In the genomic region with DNA sequence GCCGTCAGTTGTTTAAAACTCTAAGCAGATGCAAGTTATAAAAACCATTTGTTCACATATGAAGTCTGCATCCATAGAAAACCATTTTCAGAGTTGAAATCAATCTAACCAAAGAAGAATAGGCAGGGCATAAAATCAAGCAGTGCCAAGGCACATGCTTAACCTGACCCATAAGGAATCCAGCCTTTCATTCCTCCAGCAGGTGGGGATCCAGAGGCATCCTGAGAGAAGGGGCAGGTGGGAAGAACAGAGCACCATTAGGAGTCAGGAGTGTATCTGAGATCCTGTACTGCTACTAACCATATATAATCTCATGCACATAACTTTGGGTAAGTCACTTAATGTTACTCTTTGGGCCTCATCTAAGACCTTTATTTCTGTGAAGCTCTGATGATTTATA, we compare ENCODE assay signal across 17 cellular contexts. TPM values are rescaled to one million over a fixed set of nuclear protein-coding genes. Genes with fewer than 3 reads are reported as not detected.
DNase-seq lines count a peak whose midpoint lies in the region; ATAC-seq, FAIRE-seq and TF ChIP-seq lines count a peak whose summit lies in the region.
"Had no signal": no experiment of that assay in that cellular context is flagged by ENCODE, and none has a peak within 500 bp of the region (broad histone marks: within the 10 kb centered on the region; RNA-seq: fewer than 3 reads in every experiment).

No MANE protein-coding gene starts in this region.

- H3K36me3 ChIP-seq in HepG2 (replicated peaks in 1 of 2; ENCODE audit: control insufficient read depth in 1 of 2, insufficient read depth in 2 of 2, low read length in 2 of 2) (no peaks in the 10 kb centered on the region), right lobe of liver (no peaks in the 10 kb centered on the region), body of pancreas (replicated peaks in 1 of 2; ENCODE audit: insufficient read depth in 1 of 2, low read depth in 2 of 2) (no peaks in the 10 kb centered on the region), kidney (ENCODE audit: control insufficient read depth in 1 of 2, insufficient read depth in 2 of 2, low read length in 2 of 2) (no peaks in the 10 kb centered on the region)

- H3K4me3 ChIP-seq in HepG2 (replicated peaks in 1 of 3; ENCODE audit: insufficient read depth in 1 of 3, low read depth in 2 of 3, low read length in 3 of 3) (no peak overlapping the region), right lobe of liver (no peak overlapping the region), epithelial cell of proximal tubule (ENCODE audit: low read depth, low read length) (no peak overlapping the region), body of pancreas (no peak overlapping the region), kidney (ENCODE audit: low read length in 2 of 2) (no peak overlapping the region)
- H3K4me3 ChIP-seq: GM23248 had no signal

- H3K4me2 ChIP-seq in HepG2 (ENCODE audit: low read depth, low read length): no peak overlapping the region

- no peak for FAIRE-seq in HepG2 (lab: Jason Lieb, UNC)
- no peak for FAIRE-seq in kidney (lab: Jason Lieb, UNC)
- FAIRE-seq: D721Med had no signal

- H2AFZ ChIP-seq in HepG2 (ENCODE audit: low read length): no peak overlapping the region
- H2AFZ ChIP-seq: GM23248 had no signal

- TF ChIP-seq EP300 in HepG2 (IDR thresholded peaks at IDR 0.05; ENCODE audit: low read depth in 2 of 2, low read length in 2 of 2): no peak
- TF ChIP-seq EP300 in HepG2 (CRISPR knock-in tag; IDR thresholded peaks at IDR 0.05; ENCODE audit: borderline replicate concordance): no peak

- H3K79me2 ChIP-seq in HepG2 (ENCODE audit: insufficient read depth, low read length): no peaks in the 10 kb centered on the region

- no peaks in the 10 kb centered on the region for H3K9me3 ChIP-seq in HepG2 (ENCODE audit: low read length)
- H3K9me3 ChIP-seq in right lobe of liver: no peaks in the 10 kb centered on the region
- no peaks in the 10 kb centered on the region for H3K9me3 ChIP-seq in body of pancreas
- H3K9me3 ChIP-seq in kidney (ENCODE audit: control insufficient read depth in 1 of 2, low read length in 2 of 2): no peaks in the 10 kb centered on the region

- CTCF ChIA-PET in HepG2 (lab: Yijun Ruan, JAX; ENCODE audit: low intra/inter-chr PET ratio, low total read pairs): no interaction called here

- WGBS in HepG2 (ENCODE audit: low lambda C conversion rate): 83% methylated on average over 1 of the region's 1 CpG
- WGBS in right lobe of liver (ENCODE audit: insufficient coverage, low coverage, low lambda C conversion rate, missing lambda C conversion rate): 100% methylated on average over 1 of the region's 1 CpG
- 85 to 88% methylated on average over 1 of the region's 1 CpG for WGBS in body of pancreas, 2 donors

- TF ChIP-seq RAD21 in HepG2 (CRISPR knock-in tag; IDR thresholded peaks at IDR 0.05): no peak

- no TSS peak for BruUV-seq in HepG2 (replicated peaks; lab: Mats Ljungman, UMichigan)

- H4K20me1 ChIP-seq in HepG2 (ENCODE audit: insufficient read depth, low read length): no peaks in the 10 kb centered on the region

- POLR2A ChIA-PET in HepG2 (lab: Yijun Ruan, JAX): no interaction called here

- in situ Hi-C loops in HepG2 (cut with HindIII; ENCODE audit: extremely low pct_ligation_motif_present, low pct_unique_long_range_greater_than_20kb): no loop called here

- ATAC-seq in HepG2 (no peak), right lobe of liver (no peak), body of pancreas (no peak)

- DNase-seq in HepG2 (ENCODE audit: low spot score): no peak
- no peak for DNase-seq in right lobe of liver
- DNase-seq in NCI-H69 (lab: John Stamatoyannopoulos, UW): peak; percentile 49
- DNase-seq in epithelial cell of proximal tubule (ENCODE audit: low read depth): no peak
- no peak for DNase-seq in body of pancreas
- DNase-seq in SIG-M5 treated with dmso at 0.1 percent for 504 hours (lab: John Stamatoyannopoulos, UW; ENCODE audit: unreplicated experiment): no peak
- no peak for DNase-seq in ecto neural progenitor cell (ENCODE audit: low spot score)
- DNase-seq in kidney: no peak
- DNase-seq: CD4-positive, alpha-beta memory T cell; GF-D8; GM23248; NCI-H1436; NCI-H2029 treated with DMSO at 0.1 percent for 48 hours; NCI-H446 treated with DMSO at 0.1 percent for 48 hours; OCI-M1 had no signal

- intact Hi-C loops in HepG2 (cut with micrococcal nuclease; ENCODE audit: unreplicated experiment): no loop called here
- intact Hi-C loops in right lobe of liver (cut with DNase I): no loop called here
- intact Hi-C loops in body of pancreas (cut with DNase I): no loop called here
- intact Hi-C loops in kidney (cut with DNase I): no loop called here

- TF ChIP-seq POLR2A in HepG2 (IDR thresholded peaks at IDR 0.05; ENCODE audit: insufficient read depth in 1 of 2, low read depth in 2 of 2, low read length in 2 of 2): no peak
- no peak for TF ChIP-seq POLR2A in right lobe of liver (IDR thresholded peaks at IDR 0.05)
- TF ChIP-seq POLR2A in body of pancreas (IDR thresholded peaks at IDR 0.05): no peak

- H3K9ac ChIP-seq in HepG2 (ENCODE audit: insufficient read depth, low read depth, low read length) (no peak overlapping the region), kidney (ENCODE audit: low read length in 2 of 2) (no peak overlapping the region)
- H3K9ac ChIP-seq: GM23248 had no signal

- TF ChIP-seq CTCF in HepG2 (CRISPR knock-in tag; IDR thresholded peaks at IDR 0.05) (no peak), right lobe of liver (IDR thresholded peaks at IDR 0.05) (no peak), epithelial cell of proximal tubule (conservative IDR thresholded peaks at IDR 0.05; ENCODE audit: low read depth, low read length) (peak; percentile 15), body of pancreas (IDR thresholded peaks at IDR 0.05) (no peak), kidney (IDR thresholded peaks at IDR 0.05; ENCODE audit: borderline replicate concordance, extremely low read depth, insufficient read depth) (no peak)

- H3K4me1 ChIP-seq in HepG2 (ENCODE audit: insufficient read depth, low read length): peaks cover 24% of the 10 kb centered on the region
- peaks cover 0 to 16% (median 4%) of the 10 kb centered on the region in 4 donors for H3K4me1 ChIP-seq in right lobe of liver
- no peaks in the 10 kb centered on the region for H3K4me1 ChIP-seq in body of pancreas
- peaks cover 0 to under 1% of the 10 kb centered on the region in 2 donors for H3K4me1 ChIP-seq in kidney (ENCODE audit: control insufficient read depth in 1 of 2, insufficient read depth in 1 of 2, low read depth in 1 of 2, low read length in 2 of 2)

- H3K27ac ChIP-seq in HepG2 (ENCODE audit: extremely low read length, insufficient read depth, low read length) (no peak overlapping the region), right lobe of liver (no peak overlapping the region), body of pancreas (no peak overlapping the region), kidney (ENCODE audit: low read depth in 2 of 2, low read length in 2 of 2) (no peak overlapping the region)
- H3K27ac ChIP-seq: GM23248, RWPE1 had no signal

- no peaks in the 10 kb centered on the region; a peak in 1 of 5 replicates for H3K27me3 ChIP-seq in HepG2 (ENCODE audit: control insufficient read depth in 1 of 2, insufficient read depth in 2 of 2, low read length in 2 of 2)
- H3K27me3 ChIP-seq in right lobe of liver: no peaks in the 10 kb centered on the region
- no peaks in the 10 kb centered on the region for H3K27me3 ChIP-seq in body of pancreas

RNA-seq across cellular contexts. Expression of a gene that starts 29.4 kb away (rescaled TPM):
- 16.0 and 16.9 TPM in 2 replicates for total RNA-seq in HepG2 (2016; rRNA removed; fragmentation: Illumina TruSeq; extraction: Trizol)
- total RNA-seq in HepG2 (2016; cell fraction: cytosol; rRNA removed; fragmentation: Illumina TruSeq; extraction: Trizol; ENCODE audit: low read depth): 32.6 and 35.1 TPM in 2 replicates
- 15.7 and 15.9 TPM in 2 replicates for total RNA-seq in HepG2 (2016; cell fraction: insoluble cytoplasmic fraction; rRNA removed; fragmentation: Illumina TruSeq; extraction: Trizol)
- 26.2 and 29.7 TPM in 2 replicates for total RNA-seq in HepG2 (2016; cell fraction: membrane; rRNA removed; fragmentation: Illumina TruSeq; extraction: Trizol)
- total RNA-seq in HepG2 (2016; cell fraction: nucleus; rRNA removed; fragmentation: Illumina TruSeq; extraction: Trizol): 14.0 and 14.8 TPM in 2 replicates
- 21.3 and 22.5 TPM in 2 replicates for polyA plus RNA-seq in HepG2 (2011; rRNA removed)
- polyA plus RNA-seq in HepG2 (2011; cell fraction: cytosol; rRNA removed): 14.1 and 14.6 TPM in 2 replicates
- polyA plus RNA-seq in HepG2 (2011; cell fraction: nucleus; rRNA removed): 17.2 and 17.5 TPM in 2 replicates
- 16.0 and 18.2 TPM in 2 replicates for polyA plus RNA-seq in HepG2 (2012)
- polyA plus RNA-seq in HepG2 (2016; cell fraction: cytosol; fragmentation: Illumina TruSeq; extraction: Trizol; ENCODE audit: low read depth): 0.35 and 0.42 TPM in 2 replicates
- polyA plus RNA-seq in HepG2 (2016; cell fraction: insoluble cytoplasmic fraction; fragmentation: Illumina TruSeq; extraction: Trizol; ENCODE audit: low read depth): 11.8 and 12.6 TPM in 2 replicates
- 1.3 and 1.4 TPM in 2 replicates for polyA plus RNA-seq in HepG2 (2016; cell fraction: membrane; fragmentation: Illumina TruSeq; extraction: Trizol; ENCODE audit: low read depth)
- polyA plus RNA-seq in HepG2 (2016; cell fraction: nucleus; fragmentation: Illumina TruSeq; extraction: Trizol; ENCODE audit: insufficient read depth, low read depth): 10.9 and 12.0 TPM in 2 replicates
- 76.4 and 181 TPM in 2 replicates for polyA minus RNA-seq in HepG2 (2011; rRNA and poly(A)+ RNA removed; ENCODE audit: low replicate concordance)
- polyA minus RNA-seq in HepG2 (2011; cell fraction: cytosol; rRNA and poly(A)+ RNA removed): 34.7 and 39.1 TPM in 2 replicates
- polyA minus RNA-seq in HepG2 (2011; cell fraction: nucleus; rRNA and poly(A)+ RNA removed): 43.9 and 53.5 TPM in 2 replicates
- 10 to 100 TPM; 18.1 to 45.2 (median 23.8) TPM for total RNA-seq in right lobe of liver
- 16.8 TPM in 2 replicates for total RNA-seq in epithelial cell of proximal tubule
- total RNA-seq in body of pancreas: 10 to 100 TPM; 62.8 to 69.5 TPM
- total RNA-seq in kidney: 76.1 TPM
- polyA plus RNA-seq in kidney (ENCODE audit: insufficient read depth, low read depth, low replicate concordance): 9.4 TPM
